In the genomic region with DNA sequence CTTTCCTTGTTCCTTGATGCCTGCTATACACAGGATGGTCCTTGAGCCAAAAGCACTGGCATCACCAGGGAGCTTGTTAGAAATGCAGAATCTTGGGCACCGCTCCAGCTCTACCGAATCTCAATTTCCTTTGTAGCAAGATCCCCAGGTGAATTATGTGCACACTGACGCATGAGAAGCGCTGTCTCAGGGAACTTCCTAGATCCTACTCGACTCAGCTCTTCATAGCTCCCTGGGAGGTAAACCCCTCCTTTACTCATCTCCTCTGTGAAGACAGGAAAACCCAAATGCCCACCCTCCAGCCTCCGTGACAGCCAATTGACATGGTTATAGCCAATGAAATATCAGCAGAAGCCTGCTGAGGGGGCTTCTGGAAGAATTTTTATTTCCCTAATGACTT, we compare ENCODE assay signal across 2 cellular contexts.
TF ChIP-seq lines count a peak whose summit lies in the region.

No MANE protein-coding gene starts in this region.

TF ChIP-seq in HepG2, 621 proteins besides CTCF, POLR2A, EP300 and RAD21:
- TF ChIP-seq SMAD1 (CRISPR knock-in tag; IDR thresholded peaks at IDR 0.05; ENCODE audit: borderline replicate concordance, low read depth): no peak
- TF ChIP-seq HDAC1 (CRISPR knock-in tag; IDR thresholded peaks at IDR 0.05): no peak
- no peak for TF ChIP-seq SIN3A (IDR thresholded peaks at IDR 0.05; ENCODE audit: borderline replicate concordance, low read depth, low read length)
- no peak for TF ChIP-seq ZNF160 (CRISPR knock-in tag; IDR thresholded peaks at IDR 0.05)
- TF ChIP-seq ZUFSP (CRISPR knock-in tag; IDR thresholded peaks at IDR 0.05; ENCODE audit: borderline replicate concordance): no peak
- TF ChIP-seq PAX8 (CRISPR knock-in tag; IDR thresholded peaks at IDR 0.05; ENCODE audit: borderline replicate concordance): no peak
- TF ChIP-seq ZNF629 (CRISPR knock-in tag; conservative IDR thresholded peaks at IDR 0.05): no peak
- TF ChIP-seq ZNF232 (CRISPR knock-in tag; IDR thresholded peaks at IDR 0.05; ENCODE audit: borderline replicate concordance): no peak
- no peak for TF ChIP-seq JUN (CRISPR knock-in tag; IDR thresholded peaks at IDR 0.05)
- no peak for TF ChIP-seq RCOR2 (CRISPR knock-in tag; IDR thresholded peaks at IDR 0.05)
- no peak for TF ChIP-seq SNAI1 (CRISPR knock-in tag; IDR thresholded peaks at IDR 0.05; ENCODE audit: borderline replicate concordance)
- TF ChIP-seq, protein P1, sequence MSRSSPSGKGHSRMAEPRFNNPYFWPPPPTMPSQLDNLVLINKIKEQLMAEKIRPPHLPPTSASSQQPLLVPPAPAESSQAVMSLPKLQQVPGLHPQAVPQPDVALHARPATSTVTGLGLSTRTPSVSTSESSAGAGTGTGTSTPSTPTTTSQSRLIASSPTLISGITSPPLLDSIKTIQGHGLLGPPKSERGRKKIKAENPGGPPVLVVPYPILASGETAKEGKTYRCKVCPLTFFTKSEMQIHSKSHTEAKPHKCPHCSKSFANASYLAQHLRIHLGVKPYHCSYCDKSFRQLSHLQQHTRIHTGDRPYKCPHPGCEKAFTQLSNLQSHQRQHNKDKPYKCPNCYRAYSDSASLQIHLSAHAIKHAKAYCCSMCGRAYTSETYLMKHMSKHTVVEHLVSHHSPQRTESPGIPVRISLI (CRISPR knock-in tag; IDR thresholded peaks at IDR 0.05; ENCODE audit: borderline replicate concordance): no peak
- TF ChIP-seq PCBP1 (IDR thresholded peaks at IDR 0.05; ENCODE audit: borderline replicate concordance, low read depth, low read length): no peak
- TF ChIP-seq ATF3 (CRISPR knock-in tag; IDR thresholded peaks at IDR 0.05): no peak
- TF ChIP-seq CREB3 (CRISPR knock-in tag; IDR thresholded peaks at IDR 0.05): no peak
- TF ChIP-seq HNRNPL (IDR thresholded peaks at IDR 0.05; ENCODE audit: low read depth, low read length): no peak

TF ChIP-seq in WTC11, 78 proteins besides CTCF, POLR2A, EP300 and RAD21:
- no peak for TF ChIP-seq SMAD3 (CRISPR knock-in tag; IDR thresholded peaks at IDR 0.05; ENCODE audit: borderline replicate concordance)
- no peak for TF ChIP-seq ZNF263 (CRISPR knock-in tag; IDR thresholded peaks at IDR 0.05; ENCODE audit: low read depth)
- no peak for TF ChIP-seq JUN (CRISPR knock-in tag; IDR thresholded peaks at IDR 0.05)
